Comparison of ENCODE assay signal across 1 cellular context in the genomic region with DNA sequence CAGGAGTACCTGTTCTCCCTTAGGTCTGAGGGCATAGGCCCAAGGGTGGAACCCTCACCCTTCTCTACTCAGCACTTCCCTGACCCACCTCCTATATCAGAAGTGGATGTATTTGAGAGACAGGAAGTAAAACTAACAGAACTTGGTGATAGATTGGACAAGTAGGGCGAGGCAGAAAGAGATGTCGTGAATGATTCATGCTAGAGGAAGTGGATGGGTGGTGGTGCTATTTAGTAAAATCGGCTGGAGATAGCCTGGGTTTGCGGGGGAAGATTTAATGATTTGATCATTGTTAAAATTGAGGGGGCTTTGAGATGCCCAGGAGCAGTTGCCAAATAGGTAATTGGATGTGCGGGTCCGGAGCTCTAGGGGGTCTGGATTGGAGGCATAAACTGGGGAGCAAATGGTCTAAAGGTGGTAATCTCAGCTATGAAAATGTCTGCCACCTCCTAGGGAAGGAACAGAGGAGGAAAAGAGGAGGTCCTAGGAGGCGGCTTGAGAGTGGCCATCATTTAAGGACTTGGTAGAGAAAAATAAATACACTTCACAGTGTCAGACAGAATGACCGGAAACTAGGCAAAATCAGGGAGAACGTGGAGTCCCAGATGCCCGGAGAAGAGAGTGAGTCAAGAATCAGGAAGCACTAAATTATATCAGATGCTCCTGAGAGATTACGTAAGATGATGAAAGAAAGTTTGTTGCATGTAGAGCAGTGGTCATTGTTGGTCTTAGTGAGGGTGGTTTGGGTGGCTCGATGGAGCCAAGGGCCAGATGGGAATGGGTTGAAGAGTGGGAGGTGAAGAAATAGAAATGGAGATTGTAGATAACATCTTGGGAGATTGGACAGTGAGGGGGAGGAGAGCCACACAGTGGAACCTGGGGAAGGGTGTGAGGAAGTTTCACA.
TF ChIP-seq lines count a peak whose summit lies in the region.

No MANE protein-coding gene starts in this region.

TF ChIP-seq in K562, 482 proteins besides CTCF, POLR2A, EP300 and RAD21 (continued from another document and continues in another):
- TF ChIP-seq RB1 (IDR thresholded peaks at IDR 0.05; ENCODE audit: low read depth) (no peak), ZNF324 (CRISPR knock-in tag; IDR thresholded peaks at IDR 0.05) (no peak), NR2C2 (CRISPR knock-in tag; IDR thresholded peaks at IDR 0.05) (no peak), NR2C2 (tag; IDR thresholded peaks at IDR 0.05) (0 out of 2 replicates have a peak, but pooled peaks have one; percentile 46), TEAD4 (IDR thresholded peaks at IDR 0.05; ENCODE audit: low read length) (peak; percentile 61), TEAD4 (CRISPR knock-in tag; IDR thresholded peaks at IDR 0.05; ENCODE audit: borderline replicate concordance) (no peak), MTA1 (IDR thresholded peaks at IDR 0.05; ENCODE audit: borderline replicate concordance) (peak; percentile 81; the same call in 1 of the 2 replicates), NUFIP1 (IDR thresholded peaks at IDR 0.05; ENCODE audit: partially characterized antibody) (peak; percentile 54), SMARCA4 (IDR thresholded peaks at IDR 0.05) (peak; percentile 79), PHF20 (IDR thresholded peaks at IDR 0.05; ENCODE audit: partially characterized antibody) (peak; percentile 28), ARNT (IDR thresholded peaks at IDR 0.05) (peak in 1 of 2 experiments; percentile 63; a peak in 3 of 4 replicates), ATF1 (CRISPR knock-in tag; IDR thresholded peaks at IDR 0.05) (no peak), ATF1 (tag; IDR thresholded peaks at IDR 0.05) (peak; percentile 30), ZNF444 (CRISPR knock-in tag; IDR thresholded peaks at IDR 0.05) (no peak), ATF7 (IDR thresholded peaks at IDR 0.05) (0 out of 2 replicates have a peak, but pooled peaks have one; percentile 34), L3MBTL2 (IDR thresholded peaks at IDR 0.05) (peak; percentile 35; the same call in 1 of the 2 replicates), ELF4 (CRISPR knock-in tag; IDR thresholded peaks at IDR 0.05) (peak; percentile 28; the same call in 1 of the 2 replicates), FOXM1 (IDR thresholded peaks at IDR 0.05; ENCODE audit: low read depth) (0 out of 2 replicates have a peak, but pooled peaks have one; percentile 14), FOXM1 (CRISPR knock-in tag; IDR thresholded peaks at IDR 0.05; ENCODE audit: low read depth) (no peak), DPF2 (IDR thresholded peaks at IDR 0.05) (peak; percentile 83), SMARCE1 (IDR thresholded peaks at IDR 0.05) (peak; percentile 75), ETV5 (CRISPR knock-in tag; IDR thresholded peaks at IDR 0.05; ENCODE audit: low read depth) (peak; percentile 77; the same call in 1 of the 2 replicates), JUN (IDR thresholded peaks at IDR 0.05; ENCODE audit: borderline replicate concordance, low read depth, low read length) (peak; percentile 50), JUN (CRISPR knock-in tag; IDR thresholded peaks at IDR 0.05; ENCODE audit: borderline replicate concordance) (no peak), ZBTB8A (IDR thresholded peaks at IDR 0.05; ENCODE audit: partially characterized antibody) (no peak), TAF9B (IDR thresholded peaks at IDR 0.05; ENCODE audit: partially characterized antibody) (peak; percentile 6), PTTG1 (tag; IDR thresholded peaks at IDR 0.05; ENCODE audit: low read depth) (no peak), HDAC3 (IDR thresholded peaks at IDR 0.05; ENCODE audit: borderline replicate concordance, partially characterized antibody) (peak; percentile 26), DMBX1 (CRISPR knock-in tag; IDR thresholded peaks at IDR 0.05; ENCODE audit: borderline replicate concordance) (0 out of 2 replicates have a peak, but pooled peaks have one; percentile 53), BRD9 (IDR thresholded peaks at IDR 0.05; ENCODE audit: low read depth, partially characterized antibody) (peak; percentile 76), BRF1 (IDR thresholded peaks at IDR 0.05; ENCODE audit: borderline replicate concordance, extremely low read depth, insufficient read length) (no peak), TAL1 (IDR thresholded peaks at IDR 0.05) (peak; percentile 59), ZKSCAN1 (IDR thresholded peaks at IDR 0.05; ENCODE audit: low read depth, low read length) (no peak), HMG20B (CRISPR knock-in tag; IDR thresholded peaks at IDR 0.05) (no peak), ETV6 (IDR thresholded peaks at IDR 0.05; ENCODE audit: borderline replicate concordance in 1 of 2, low read depth in 2 of 2, low read length in 1 of 2) (peak; percentile 77 to 89; a peak in 3 of 4 replicates), ETV6 (CRISPR knock-in tag; IDR thresholded peaks at IDR 0.05; ENCODE audit: borderline replicate concordance) (no peak), TEAD1 (CRISPR knock-in tag; IDR thresholded peaks at IDR 0.05) (no peak), MYC (IDR thresholded peaks at IDR 0.05; ENCODE audit: low read depth, low read length) (no peak; the same call in 1 of the 2 replicates), MYC (CRISPR knock-in tag; IDR thresholded peaks at IDR 0.05; ENCODE audit: borderline replicate concordance, low read depth) (no peak), ZNF436 (CRISPR knock-in tag; IDR thresholded peaks at IDR 0.05) (no peak), LEF1 (IDR thresholded peaks at IDR 0.05) (peak; percentile 77), MXI1 (IDR thresholded peaks at IDR 0.05; ENCODE audit: low read depth, low read length) (no peak), NR3C1 (CRISPR knock-in tag; IDR thresholded peaks at IDR 0.05) (no peak), NCOA1 (IDR thresholded peaks at IDR 0.05; ENCODE audit: low read depth) (peak; percentile 20), FIP1L1 (IDR thresholded peaks at IDR 0.05; ENCODE audit: low read depth, low read length, poor library complexity, severe bottlenecking) (no peak), HNRNPK (IDR thresholded peaks at IDR 0.05; ENCODE audit: low read depth, low read length, poor library complexity, severe bottlenecking) (no peak), BMI1 (IDR thresholded peaks at IDR 0.05; ENCODE audit: low read length) (no peak), MTF1 (CRISPR knock-in tag; IDR thresholded peaks at IDR 0.05; ENCODE audit: borderline replicate concordance) (no peak), MIER1 (IDR thresholded peaks at IDR 0.05; ENCODE audit: low read depth) (no peak), BCOR (IDR thresholded peaks at IDR 0.05) (peak; percentile 48), ZNF212 (CRISPR knock-in tag; IDR thresholded peaks at IDR 0.05) (0 out of 2 replicates have a peak, but pooled peaks have one; percentile 0), GTF2E2 (tag; IDR thresholded peaks at IDR 0.05) (0 out of 2 replicates have a peak, but pooled peaks have one; percentile 80), NCOA2 (IDR thresholded peaks at IDR 0.05; ENCODE audit: partially characterized antibody in 2 of 2) (no peak), SLC30A9 (CRISPR knock-in tag; IDR thresholded peaks at IDR 0.05) (no peak), DACH1 (IDR thresholded peaks at IDR 0.05; ENCODE audit: partially characterized antibody) (peak; percentile 11), HDAC1 (IDR thresholded peaks at IDR 0.05) (peak in 1 of 2 experiments; percentile 60; a peak in 3 of 4 replicates), NR2C1 (IDR thresholded peaks at IDR 0.05) (peak; percentile 53; the same call in 1 of the 2 replicates), NR2C1 (tag; IDR thresholded peaks at IDR 0.05) (peak; percentile 54), POLR3A (IDR thresholded peaks at IDR 0.05; ENCODE audit: borderline replicate concordance, extremely low read depth, insufficient read depth, insufficient read length) (no peak)
- TF ChIP-seq, protein P1, sequence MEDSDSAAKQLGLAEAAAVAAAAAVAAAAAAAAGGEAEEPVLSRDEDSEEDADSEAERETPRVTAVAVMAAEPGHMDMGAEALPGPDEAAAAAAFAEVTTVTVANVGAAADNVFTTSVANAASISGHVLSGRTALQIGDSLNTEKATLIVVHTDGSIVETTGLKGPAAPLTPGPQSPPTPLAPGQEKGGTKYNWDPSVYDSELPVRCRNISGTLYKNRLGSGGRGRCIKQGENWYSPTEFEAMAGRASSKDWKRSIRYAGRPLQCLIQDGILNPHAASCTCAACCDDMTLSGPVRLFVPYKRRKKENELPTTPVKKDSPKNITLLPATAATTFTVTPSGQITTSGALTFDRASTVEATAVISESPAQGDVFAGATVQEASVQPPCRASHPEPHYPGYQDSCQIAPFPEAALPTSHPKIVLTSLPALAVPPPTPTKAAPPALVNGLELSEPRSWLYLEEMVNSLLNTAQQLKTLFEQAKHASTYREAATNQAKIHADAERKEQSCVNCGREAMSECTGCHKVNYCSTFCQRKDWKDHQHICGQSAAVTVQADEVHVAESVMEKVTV (CRISPR knock-in tag; IDR thresholded peaks at IDR 0.05), result no peak
- TF ChIP-seq, protein P2, sequence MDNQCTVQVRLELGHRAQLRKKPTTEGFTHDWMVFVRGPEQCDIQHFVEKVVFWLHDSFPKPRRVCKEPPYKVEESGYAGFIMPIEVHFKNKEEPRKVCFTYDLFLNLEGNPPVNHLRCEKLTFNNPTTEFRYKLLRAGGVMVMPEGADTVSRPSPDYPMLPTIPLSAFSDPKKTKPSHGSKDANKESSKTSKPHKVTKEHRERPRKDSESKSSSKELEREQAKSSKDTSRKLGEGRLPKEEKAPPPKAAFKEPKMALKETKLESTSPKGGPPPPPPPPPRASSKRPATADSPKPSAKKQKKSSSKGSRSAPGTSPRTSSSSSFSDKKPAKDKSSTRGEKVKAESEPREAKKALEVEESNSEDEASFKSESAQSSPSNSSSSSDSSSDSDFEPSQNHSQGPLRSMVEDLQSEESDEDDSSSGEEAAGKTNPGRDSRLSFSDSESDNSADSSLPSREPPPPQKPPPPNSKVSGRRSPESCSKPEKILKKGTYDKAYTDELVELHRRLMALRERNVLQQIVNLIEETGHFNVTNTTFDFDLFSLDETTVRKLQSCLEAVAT (IDR thresholded peaks at IDR 0.05), result peak in 1 of 2 experiments; percentile 60; a peak in 2 of 4 replicates
- TF ChIP-seq, protein P3, sequence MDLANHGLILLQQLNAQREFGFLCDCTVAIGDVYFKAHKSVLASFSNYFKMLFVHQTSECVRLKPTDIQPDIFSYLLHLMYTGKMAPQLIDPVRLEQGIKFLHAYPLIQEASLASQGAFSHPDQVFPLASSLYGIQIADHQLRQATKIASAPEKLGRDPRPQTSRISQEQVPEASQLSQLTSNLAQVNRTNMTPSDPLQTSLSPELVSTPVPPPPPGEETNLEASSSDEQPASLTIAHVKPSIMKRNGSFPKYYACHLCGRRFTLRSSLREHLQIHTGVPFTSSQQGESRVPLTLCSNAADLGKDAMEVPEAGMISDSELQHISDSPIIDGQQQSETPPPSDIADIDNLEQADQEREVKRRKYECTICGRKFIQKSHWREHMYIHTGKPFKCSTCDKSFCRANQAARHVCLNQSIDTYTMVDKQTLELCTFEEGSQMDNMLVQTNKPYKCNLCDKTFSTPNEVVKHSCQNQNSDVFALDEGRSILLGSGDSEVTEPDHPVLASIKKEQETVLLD (IDR thresholded peaks at IDR 0.05), result peak; percentile 67; the same call in 1 of the 2 replicates
- TF ChIP-seq, protein P4, sequence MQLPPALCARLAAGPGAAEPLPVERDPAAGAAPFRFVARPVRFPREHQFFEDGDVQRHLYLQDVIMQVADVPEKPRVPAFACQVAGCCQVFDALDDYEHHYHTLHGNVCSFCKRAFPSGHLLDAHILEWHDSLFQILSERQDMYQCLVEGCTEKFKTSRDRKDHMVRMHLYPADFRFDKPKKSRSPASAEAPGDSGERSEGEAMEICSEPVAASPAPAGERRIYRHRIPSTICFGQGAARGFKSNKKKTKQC (CRISPR knock-in tag; IDR thresholded peaks at IDR 0.05), result no peak
- TF ChIP-seq, protein P5, sequence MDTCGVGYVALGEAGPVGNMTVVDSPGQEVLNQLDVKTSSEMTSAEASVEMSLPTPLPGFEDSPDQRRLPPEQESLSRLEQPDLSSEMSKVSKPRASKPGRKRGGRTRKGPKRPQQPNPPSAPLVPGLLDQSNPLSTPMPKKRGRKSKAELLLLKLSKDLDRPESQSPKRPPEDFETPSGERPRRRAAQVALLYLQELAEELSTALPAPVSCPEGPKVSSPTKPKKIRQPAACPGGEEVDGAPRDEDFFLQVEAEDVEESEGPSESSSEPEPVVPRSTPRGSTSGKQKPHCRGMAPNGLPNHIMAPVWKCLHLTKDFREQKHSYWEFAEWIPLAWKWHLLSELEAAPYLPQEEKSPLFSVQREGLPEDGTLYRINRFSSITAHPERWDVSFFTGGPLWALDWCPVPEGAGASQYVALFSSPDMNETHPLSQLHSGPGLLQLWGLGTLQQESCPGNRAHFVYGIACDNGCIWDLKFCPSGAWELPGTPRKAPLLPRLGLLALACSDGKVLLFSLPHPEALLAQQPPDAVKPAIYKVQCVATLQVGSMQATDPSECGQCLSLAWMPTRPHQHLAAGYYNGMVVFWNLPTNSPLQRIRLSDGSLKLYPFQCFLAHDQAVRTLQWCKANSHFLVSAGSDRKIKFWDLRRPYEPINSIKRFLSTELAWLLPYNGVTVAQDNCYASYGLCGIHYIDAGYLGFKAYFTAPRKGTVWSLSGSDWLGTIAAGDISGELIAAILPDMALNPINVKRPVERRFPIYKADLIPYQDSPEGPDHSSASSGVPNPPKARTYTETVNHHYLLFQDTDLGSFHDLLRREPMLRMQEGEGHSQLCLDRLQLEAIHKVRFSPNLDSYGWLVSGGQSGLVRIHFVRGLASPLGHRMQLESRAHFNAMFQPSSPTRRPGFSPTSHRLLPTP (IDR thresholded peaks at IDR 0.05; ENCODE audit: borderline replicate concordance, extremely low read depth, insufficient read length), result no peak
- TF ChIP-seq, protein P6, sequence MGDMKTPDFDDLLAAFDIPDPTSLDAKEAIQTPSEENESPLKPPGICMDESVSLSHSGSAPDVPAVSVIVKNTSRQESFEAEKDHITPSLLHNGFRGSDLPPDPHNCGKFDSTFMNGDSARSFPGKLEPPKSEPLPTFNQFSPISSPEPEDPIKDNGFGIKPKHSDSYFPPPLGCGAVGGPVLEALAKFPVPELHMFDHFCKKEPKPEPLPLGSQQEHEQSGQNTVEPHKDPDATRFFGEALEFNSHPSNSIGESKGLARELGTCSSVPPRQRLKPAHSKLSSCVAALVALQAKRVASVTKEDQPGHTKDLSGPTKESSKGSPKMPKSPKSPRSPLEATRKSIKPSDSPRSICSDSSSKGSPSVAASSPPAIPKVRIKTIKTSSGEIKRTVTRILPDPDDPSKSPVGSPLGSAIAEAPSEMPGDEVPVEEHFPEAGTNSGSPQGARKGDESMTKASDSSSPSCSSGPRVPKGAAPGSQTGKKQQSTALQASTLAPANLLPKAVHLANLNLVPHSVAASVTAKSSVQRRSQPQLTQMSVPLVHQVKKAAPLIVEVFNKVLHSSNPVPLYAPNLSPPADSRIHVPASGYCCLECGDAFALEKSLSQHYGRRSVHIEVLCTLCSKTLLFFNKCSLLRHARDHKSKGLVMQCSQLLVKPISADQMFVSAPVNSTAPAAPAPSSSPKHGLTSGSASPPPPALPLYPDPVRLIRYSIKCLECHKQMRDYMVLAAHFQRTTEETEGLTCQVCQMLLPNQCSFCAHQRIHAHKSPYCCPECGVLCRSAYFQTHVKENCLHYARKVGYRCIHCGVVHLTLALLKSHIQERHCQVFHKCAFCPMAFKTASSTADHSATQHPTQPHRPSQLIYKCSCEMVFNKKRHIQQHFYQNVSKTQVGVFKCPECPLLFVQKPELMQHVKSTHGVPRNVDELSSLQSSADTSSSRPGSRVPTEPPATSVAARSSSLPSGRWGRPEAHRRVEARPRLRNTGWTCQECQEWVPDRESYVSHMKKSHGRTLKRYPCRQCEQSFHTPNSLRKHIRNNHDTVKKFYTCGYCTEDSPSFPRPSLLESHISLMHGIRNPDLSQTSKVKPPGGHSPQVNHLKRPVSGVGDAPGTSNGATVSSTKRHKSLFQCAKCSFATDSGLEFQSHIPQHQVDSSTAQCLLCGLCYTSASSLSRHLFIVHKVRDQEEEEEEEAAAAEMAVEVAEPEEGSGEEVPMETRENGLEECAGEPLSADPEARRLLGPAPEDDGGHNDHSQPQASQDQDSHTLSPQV (IDR thresholded peaks at IDR 0.05), result peak; percentile 48
